ENCODE assay signal across 1 cellular context in the genomic region with DNA sequence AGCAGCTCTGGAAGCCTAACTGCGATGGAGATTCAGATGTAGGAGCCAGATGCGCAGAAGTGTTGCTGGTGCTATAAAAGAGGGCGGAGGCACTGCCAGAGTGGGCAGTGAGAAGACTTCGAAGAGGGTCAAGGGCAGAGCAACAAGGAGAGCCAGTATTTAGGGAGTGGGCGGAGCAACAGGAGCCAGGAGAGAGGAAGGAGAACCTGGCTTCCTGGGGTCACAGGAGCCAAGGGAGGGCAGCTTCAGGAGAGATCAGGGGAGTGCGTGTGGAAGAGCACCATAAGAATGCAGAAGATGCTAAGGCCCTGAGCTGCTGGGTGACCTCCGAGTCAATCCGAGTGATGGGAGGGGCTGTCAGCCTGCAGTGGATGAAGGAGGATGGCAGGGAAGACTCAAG.
TF ChIP-seq lines count a peak whose summit lies in the region.

No MANE protein-coding gene starts in this region.

TF ChIP-seq in H1, 55 proteins besides CTCF, POLR2A, EP300 and RAD21:
- TF ChIP-seq TEAD4 (IDR thresholded peaks at IDR 0.05; ENCODE audit: low read depth, low read length), result no peak
- no peak for TF ChIP-seq TBP (IDR thresholded peaks at IDR 0.05; ENCODE audit: low read depth, low read length)
- TF ChIP-seq, protein P1, sequence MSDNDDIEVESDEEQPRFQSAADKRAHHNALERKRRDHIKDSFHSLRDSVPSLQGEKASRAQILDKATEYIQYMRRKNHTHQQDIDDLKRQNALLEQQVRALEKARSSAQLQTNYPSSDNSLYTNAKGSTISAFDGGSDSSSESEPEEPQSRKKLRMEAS (IDR thresholded peaks at IDR 0.05), result no peak
- no peak for TF ChIP-seq YY1 (IDR thresholded peaks at IDR 0.05; ENCODE audit: low read depth, low read length)
- no peak for TF ChIP-seq SIX5 (IDR thresholded peaks at IDR 0.05; ENCODE audit: low read depth, low read length)
- no peak for TF ChIP-seq FOSL1 (IDR thresholded peaks at IDR 0.05; ENCODE audit: insufficient read depth, low read depth, low read length)
- TF ChIP-seq, protein P2, sequence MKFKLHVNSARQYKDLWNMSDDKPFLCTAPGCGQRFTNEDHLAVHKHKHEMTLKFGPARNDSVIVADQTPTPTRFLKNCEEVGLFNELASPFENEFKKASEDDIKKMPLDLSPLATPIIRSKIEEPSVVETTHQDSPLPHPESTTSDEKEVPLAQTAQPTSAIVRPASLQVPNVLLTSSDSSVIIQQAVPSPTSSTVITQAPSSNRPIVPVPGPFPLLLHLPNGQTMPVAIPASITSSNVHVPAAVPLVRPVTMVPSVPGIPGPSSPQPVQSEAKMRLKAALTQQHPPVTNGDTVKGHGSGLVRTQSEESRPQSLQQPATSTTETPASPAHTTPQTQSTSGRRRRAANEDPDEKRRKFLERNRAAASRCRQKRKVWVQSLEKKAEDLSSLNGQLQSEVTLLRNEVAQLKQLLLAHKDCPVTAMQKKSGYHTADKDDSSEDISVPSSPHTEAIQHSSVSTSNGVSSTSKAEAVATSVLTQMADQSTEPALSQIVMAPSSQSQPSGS (IDR thresholded peaks at IDR 0.05; ENCODE audit: low read length), result no peak
- no peak for TF ChIP-seq SUZ12 (IDR thresholded peaks at IDR 0.05; ENCODE audit: low read length)
- TF ChIP-seq TAF7 (optimal IDR thresholded peaks at IDR 0.05; ENCODE audit: borderline replicate concordance, low read depth, low read length), result no peak
- no peak for TF ChIP-seq RNF2 (IDR thresholded peaks at IDR 0.05; ENCODE audit: borderline replicate concordance, low read depth, low read length, missing control alignments, poor library complexity, severe bottlenecking)
- no peak for TF ChIP-seq MAFK (IDR thresholded peaks at IDR 0.05; ENCODE audit: low read depth, low read length)
- TF ChIP-seq TCF12 (IDR thresholded peaks at IDR 0.05; ENCODE audit: low read depth, low read length), result no peak
- TF ChIP-seq BACH1 (IDR thresholded peaks at IDR 0.05; ENCODE audit: low read length), result no peak
- TF ChIP-seq RBBP5 (IDR thresholded peaks at IDR 0.05; ENCODE audit: borderline replicate concordance, low read depth, low read length), result no peak
- no peak for TF ChIP-seq GTF2F1 (IDR thresholded peaks at IDR 0.05; ENCODE audit: borderline replicate concordance, low read depth, low read length)
- TF ChIP-seq BCL11A (IDR thresholded peaks at IDR 0.05; ENCODE audit: low read depth in 2 of 2, low read length in 2 of 2), result no peak
- no peak for TF ChIP-seq RFX5 (IDR thresholded peaks at IDR 0.05; ENCODE audit: borderline replicate concordance, low read depth, low read length)
- no peak for TF ChIP-seq ZNF274 (IDR thresholded peaks at IDR 0.05; ENCODE audit: borderline replicate concordance, extremely low read depth, low read length)
- TF ChIP-seq SP1 (IDR thresholded peaks at IDR 0.05; ENCODE audit: low read depth, low read length), result no peak
- TF ChIP-seq SIRT6 (IDR thresholded peaks at IDR 0.05; ENCODE audit: low read length), result no peak
